8 cellular contexts compared by ENCODE assay signal in the genomic region with DNA sequence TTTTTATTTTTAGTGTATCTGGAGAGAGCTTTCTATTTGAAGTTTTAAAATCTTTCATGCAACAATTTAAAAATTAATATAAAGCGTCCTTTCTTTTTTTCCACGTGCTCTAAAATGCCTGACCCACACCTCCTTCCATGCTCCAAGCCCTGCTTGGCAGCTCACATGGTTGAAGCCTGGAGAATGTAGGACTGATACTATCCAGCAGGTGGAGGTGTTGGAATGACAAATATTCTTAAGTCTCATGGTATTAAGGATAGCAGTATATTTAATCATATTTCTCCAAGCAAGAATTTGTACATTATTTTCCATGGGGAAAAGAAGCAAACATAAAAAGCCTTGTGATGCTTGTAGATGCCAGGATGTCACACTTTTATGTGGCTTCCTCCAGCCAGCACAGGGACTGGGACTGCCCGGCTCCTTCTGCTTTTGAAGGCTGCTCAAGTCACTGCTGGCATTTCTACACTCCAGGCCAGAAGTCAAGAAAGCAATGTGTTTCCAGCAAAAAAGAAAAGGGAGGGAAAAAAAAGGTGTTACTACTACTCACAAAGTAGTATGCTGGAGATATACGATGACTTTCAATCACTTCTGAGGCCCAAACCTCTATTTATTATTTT. TPM values are rescaled to one million over a fixed set of nuclear protein-coding genes. Genes with fewer than 3 reads are reported as not detected.
DNase-seq lines count a peak whose midpoint lies in the region; ATAC-seq and TF ChIP-seq lines count a peak whose summit lies in the region.

No MANE protein-coding gene starts in this region.

- peaks cover 92% of the 10 kb centered on the region for H3K36me3 ChIP-seq in BE2C

- no peaks in the 10 kb centered on the region for H3K9me3 ChIP-seq in BE2C

- no peaks in the 10 kb centered on the region for H3K9me3 Mint-ChIP-seq in naive thymus-derived CD8-positive, alpha-beta T cell

- H3K36me3 Mint-ChIP-seq in naive thymus-derived CD8-positive, alpha-beta T cell: peaks cover 17 to 99% (median 68%) of the 10 kb centered on the region in 3 donors

- TF ChIP-seq CTCF in BE2C (IDR thresholded peaks at IDR 0.05; ENCODE audit: low read depth, low read length): peak; percentile 61

- H3K27me3 ChIP-seq in BE2C: no peaks in the 10 kb centered on the region

- H3K4me1 ChIP-seq in BE2C: no peaks in the 10 kb centered on the region

- H3K4me1 Mint-ChIP-seq in naive thymus-derived CD8-positive, alpha-beta T cell: peaks cover 0 to 2% (median 0%) of the 10 kb centered on the region in 4 donors

- no peak overlapping the region for H3K4me3 ChIP-seq in BE2C (ENCODE audit: low read depth, low read length)

- H3K27me3 Mint-ChIP-seq in naive thymus-derived CD8-positive, alpha-beta T cell: no peaks in the 10 kb centered on the region

- H3K27ac Mint-ChIP-seq in naive thymus-derived CD8-positive, alpha-beta T cell: no peak overlapping the region

- H3K4me3 Mint-ChIP-seq in naive thymus-derived CD8-positive, alpha-beta T cell: no peak overlapping the region

- peak; percentile 52 for ATAC-seq in GM19035 (IDR thresholded peaks at IDR 0.05; ENCODE audit: unreplicated experiment)
- no peak for ATAC-seq in naive thymus-derived CD8-positive, alpha-beta T cell

- DNase-seq in BE2C (peak; percentile 38), NCI-H1092 treated with DMSO at 0.1 percent for 48 hours (lab: John Stamatoyannopoulos, UW) (peak; percentile 54), amniotic stem cell (lab: John Stamatoyannopoulos, UW) (peak; percentile 12), hepatic stellate cell (ENCODE audit: low spot score) (peak; percentile 28), superior temporal gyrus (ENCODE audit: extremely low spot score) (peak; percentile 54), NK-92 (lab: John Stamatoyannopoulos, UW; ENCODE audit: unreplicated experiment) (no peak)
- DNase-seq in naive thymus-derived CD8-positive, alpha-beta T cell: no peak

- POLR2A ChIA-PET in naive thymus-derived CD8-positive, alpha-beta T cell (lab: Charles Lee): no interaction called here

RNA-seq across cellular contexts. Expression of gene BZW2, which starts 49.7 kb away (rescaled TPM):
- 163 TPM for polyA plus RNA-seq in BE2C (2012; ENCODE audit: insufficient read depth, insufficient read length, low read depth)
- 10 to 100 TPM; 33.4 to 34.1 TPM for total RNA-seq in naive thymus-derived CD8-positive, alpha-beta T cell
- polyA plus RNA-seq in naive thymus-derived CD8-positive, alpha-beta T cell: 10 to 100 TPM; 76.9 to 83.4 (median 81.6) TPM

RNA-seq across cellular contexts. Expression of gene ANKMY2, which starts 50.2 kb away (rescaled TPM):
- polyA plus RNA-seq in BE2C (2012; ENCODE audit: insufficient read depth, insufficient read length, low read depth): 12.6 TPM
- 10 to 100 TPM; 12.3 to 13.6 TPM for total RNA-seq in naive thymus-derived CD8-positive, alpha-beta T cell
- 10 to 100 TPM; 11.9 to 14.7 (median 13.6) TPM for polyA plus RNA-seq in naive thymus-derived CD8-positive, alpha-beta T cell

RNA-seq across cellular contexts. Expression of gene TSPAN13, which starts 57.8 kb away (rescaled TPM):
- polyA plus RNA-seq in BE2C (2012; ENCODE audit: insufficient read depth, insufficient read length, low read depth): 3.4 TPM
- 1 to 10 TPM; 1.2 to 1.4 TPM for total RNA-seq in naive thymus-derived CD8-positive, alpha-beta T cell
- under 1 TPM in 2 of 3 donors, not detected in 1; 0.12 to 0.19 TPM for polyA plus RNA-seq in naive thymus-derived CD8-positive, alpha-beta T cell

Comparison
In these comparisons a context has a peak if more than half of its experiments do, and no peak if none do; other contexts are left out.
1. DNase-seq: peak in BE2C (single experiment), NCI-H1092 treated with DMSO at 0.1 percent for 48 hours (single experiment), amniotic stem cell (single experiment), hepatic stellate cell (single experiment) and superior temporal gyrus (single experiment); none in naive thymus-derived CD8-positive, alpha-beta T cell (0 of 10) and NK-92 (single experiment).